Comparison of ENCODE assay signal across 1 cellular context in the genomic region with DNA sequence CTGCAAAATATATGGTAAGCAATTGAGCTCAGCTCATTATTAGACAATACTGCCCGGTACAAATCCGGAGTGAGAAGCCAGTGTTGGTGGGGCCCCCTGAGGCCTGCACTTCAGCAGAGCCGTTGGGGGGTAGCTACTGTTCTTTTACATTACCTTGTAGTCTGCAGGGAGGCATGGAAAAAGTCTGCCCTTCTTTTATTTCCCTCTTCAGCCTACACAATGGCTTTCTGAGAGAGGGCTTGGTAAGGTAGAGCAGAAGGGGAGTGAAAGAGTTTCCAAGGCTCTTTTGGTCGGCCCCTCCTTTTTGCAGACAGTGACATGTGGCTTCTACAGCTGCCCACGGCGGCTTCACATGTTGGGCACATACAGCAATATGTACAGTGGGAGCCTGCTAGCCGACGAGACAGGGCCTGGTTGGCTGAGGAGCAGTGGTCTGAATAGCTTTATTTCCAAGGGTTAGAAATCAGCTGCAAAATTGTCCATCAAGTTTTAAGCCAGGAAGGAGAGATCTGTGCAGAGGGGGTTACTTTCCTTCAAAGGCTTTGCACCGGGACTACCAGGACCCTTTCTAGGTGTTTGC.
TF ChIP-seq lines count a peak whose summit lies in the region.

No MANE protein-coding gene starts in this region.

TF ChIP-seq in IMR-90, 13 proteins besides CTCF, POLR2A, EP300 and RAD21:
- TF ChIP-seq SMC3 (IDR thresholded peaks at IDR 0.05; ENCODE audit: low read depth, low read length) (no peak), MXI1 (IDR thresholded peaks at IDR 0.05; ENCODE audit: borderline replicate concordance, low read depth, low read length) (no peak), BHLHE40 (IDR thresholded peaks at IDR 0.05; ENCODE audit: low read depth, low read length) (no peak), FOS (IDR thresholded peaks at IDR 0.05; ENCODE audit: low read depth, low read length) (no peak), RFX5 (IDR thresholded peaks at IDR 0.05; ENCODE audit: low read depth, low read length) (no peak), MAZ (IDR thresholded peaks at IDR 0.05; ENCODE audit: borderline replicate concordance, low read depth, low read length) (no peak), CEBPB (IDR thresholded peaks at IDR 0.05; ENCODE audit: low read depth, low read length) (no peak), NFE2L2 (IDR thresholded peaks at IDR 0.05; ENCODE audit: low read depth, low read length) (no peak), MAFK (IDR thresholded peaks at IDR 0.05; ENCODE audit: low read depth, low read length) (no peak), CHD1 (IDR thresholded peaks at IDR 0.05; ENCODE audit: low read depth, low read length) (no peak), RCOR1 (IDR thresholded peaks at IDR 0.05; ENCODE audit: insufficient replicate concordance, low read length) (no peak)
- TF ChIP-seq, protein P1, sequence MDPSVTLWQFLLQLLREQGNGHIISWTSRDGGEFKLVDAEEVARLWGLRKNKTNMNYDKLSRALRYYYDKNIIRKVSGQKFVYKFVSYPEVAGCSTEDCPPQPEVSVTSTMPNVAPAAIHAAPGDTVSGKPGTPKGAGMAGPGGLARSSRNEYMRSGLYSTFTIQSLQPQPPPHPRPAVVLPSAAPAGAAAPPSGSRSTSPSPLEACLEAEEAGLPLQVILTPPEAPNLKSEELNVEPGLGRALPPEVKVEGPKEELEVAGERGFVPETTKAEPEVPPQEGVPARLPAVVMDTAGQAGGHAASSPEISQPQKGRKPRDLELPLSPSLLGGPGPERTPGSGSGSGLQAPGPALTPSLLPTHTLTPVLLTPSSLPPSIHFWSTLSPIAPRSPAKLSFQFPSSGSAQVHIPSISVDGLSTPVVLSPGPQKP (IDR thresholded peaks at IDR 0.05; ENCODE audit: borderline replicate concordance, low read depth, low read length): no peak
- TF ChIP-seq, protein P2, sequence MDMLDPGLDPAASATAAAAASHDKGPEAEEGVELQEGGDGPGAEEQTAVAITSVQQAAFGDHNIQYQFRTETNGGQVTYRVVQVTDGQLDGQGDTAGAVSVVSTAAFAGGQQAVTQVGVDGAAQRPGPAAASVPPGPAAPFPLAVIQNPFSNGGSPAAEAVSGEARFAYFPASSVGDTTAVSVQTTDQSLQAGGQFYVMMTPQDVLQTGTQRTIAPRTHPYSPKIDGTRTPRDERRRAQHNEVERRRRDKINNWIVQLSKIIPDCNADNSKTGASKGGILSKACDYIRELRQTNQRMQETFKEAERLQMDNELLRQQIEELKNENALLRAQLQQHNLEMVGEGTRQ (IDR thresholded peaks at IDR 0.05; ENCODE audit: low read depth, low read length): no peak
